8 cellular contexts compared by ENCODE assay signal in genomic region chr1:42681771-42682483, GRCh38. TPM values are rescaled to one million over a fixed set of nuclear protein-coding genes. Genes with fewer than 3 reads are reported as not detected.
DNase-seq lines count a peak whose midpoint lies in the region; ATAC-seq and TF ChIP-seq lines count a peak whose summit lies in the region.

TSS of gene YBX1 (plus strand) at chr1:42682418. CDS start at chr1:42682566, 148 bp downstream.

- CTCF ChIA-PET in activated B cell treated with CpG ODN at 0.5 μM for 24 hours (lab: Charles Lee): no interaction called here

- peaks cover 57% of the 10 kb centered on the region for H3K4me1 Mint-ChIP-seq in activated B cell treated with CpG ODN at 0.5 μM for 24 hours

- H3K4me1 ChIP-seq in spleen: peaks cover 40 to 60% (median 54%) of the 10 kb centered on the region in 6 donors

- TF ChIP-seq CTCF in activated B cell treated with CpG ODN at 0.5 μM for 24 hours (IDR thresholded peaks at IDR 0.05) (no peak), spleen (IDR thresholded peaks at IDR 0.05 in 8 of 11, conservative IDR thresholded peaks at IDR 0.05 in 3 of 11) (peak in 4 of 11 experiments; percentile 13 to 41 (median 20))

- WGBS in spleen, 5 donors: 0 to 1% (median 0%) methylated on average over 15 to 53 of the region's 53 CpGs

- H3K27me3 ChIP-seq in spleen (replicated peaks in 1 of 7): no peaks in the 10 kb centered on the region

- no peaks in the 10 kb centered on the region for H3K9me3 Mint-ChIP-seq in activated B cell treated with CpG ODN at 0.5 μM for 24 hours

- peaks cover 44% of the 10 kb centered on the region for H3K36me3 Mint-ChIP-seq in activated B cell treated with CpG ODN at 0.5 μM for 24 hours (ENCODE audit: low read depth)

- H3K27ac ChIP-seq in caudate nucleus (ENCODE audit: low read depth, low read length) (peak within 1 kb of the TSS; percentile 86), spleen (peak within 1 kb of the TSS; percentile 92 to 98 (median 97))

- H3K4me3 ChIP-seq in spleen: peak within 1 kb of the TSS; percentile 76 to 97 (median 92)

- ATAC-seq in HG03196 (IDR thresholded peaks at IDR 0.05; ENCODE audit: unreplicated experiment): peak; percentile 86
- peak; percentile 88 for ATAC-seq in activated B cell treated with CpG ODN at 0.5 μM for 24 hours (ENCODE audit: low read depth)

- no peaks in the 10 kb centered on the region for H3K27me3 Mint-ChIP-seq in activated B cell treated with CpG ODN at 0.5 μM for 24 hours

- intact Hi-C loops in activated B cell treated with CpG ODN at 0.5 μM for 24 hours (cut with micrococcal nuclease): loop anchor here (1.0 to 10.0 kb wide), 9 partner anchors 24 to 683 kb away; partner anchors contain the start of genes C1orf50, CCDC30, ELOVL1 and ERMAP
- intact Hi-C loops in spleen (cut with DNase I; ENCODE audit: low total_unique reads): loop anchor here (10.0 kb wide), 1 partner anchor 83 kb away; the partner anchor contains the start of genes C1orf50 and P3H1

- no peaks in the 10 kb centered on the region for H3K9me3 ChIP-seq in spleen

- peak within 1 kb of the TSS; percentile 97 for H3K27ac Mint-ChIP-seq in activated B cell treated with CpG ODN at 0.5 μM for 24 hours

- peak within 1 kb of the TSS; percentile 97 for H3K4me3 Mint-ChIP-seq in activated B cell treated with CpG ODN at 0.5 μM for 24 hours

- POLR2A ChIA-PET in activated B cell treated with CpG ODN at 0.5 μM for 24 hours (lab: Charles Lee): interaction anchor here (0.5 to 4.8 kb wide), 29 partner anchors 9 to 1312 kb away, joined by 3 to 82 read pairs (median 5); partner anchors contain the start of genes C1orf50, CCDC30, CFAP57 and EBNA1BP2

- DNase-seq in AG08395 (ENCODE audit: low spot score) (peak; percentile 100), NCI-H345 (lab: John Stamatoyannopoulos, UW) (peak; percentile 98), activated B cell treated with CpG ODN at 0.5 μM for 24 hours (peak; percentile 88), caudate nucleus (lab: John Stamatoyannopoulos, UW) (peak; percentile 74 to 99 (median 95)), inferior parietal cortex (ENCODE audit: extremely low spot score) (peak; percentile 99), spleen (peak; percentile 97)

- TF ChIP-seq POLR2A in GM18951 (IDR thresholded peaks at IDR 0.05; ENCODE audit: extremely low read depth, insufficient read depth, insufficient read length) (peak; percentile 81), spleen (IDR thresholded peaks at IDR 0.05) (peak; percentile 12 to 81 (median 73))

- in situ Hi-C loops in GM18951 (cut with MboI; ENCODE audit: low sequenced_read_pairs, unreplicated experiment): no loop called here

- peaks cover 0 to 19% (median 0%) of the 10 kb centered on the region in 6 donors for H3K36me3 ChIP-seq in spleen

RNA-seq across cellular contexts. Expression of gene YBX1, which starts in this region (rescaled TPM):
- 609 and 693 TPM in 2 replicates for total RNA-seq in activated B cell treated with CpG ODN at 0.5 μM for 24 hours
- total RNA-seq in spleen: 100 to 1,000 TPM; 361 to 451 (median 396) TPM
- polyA plus RNA-seq in spleen: 100 to 1,000 TPM; 479 to 684 (median 620) TPM

Comparison
In these comparisons a context has a peak if more than half of its experiments do, and no peak if none do; other contexts are left out.
1. Peak in every context shown above with its lines: DNase-seq, ATAC-seq, H3K4me3 ChIP-seq and H3K27ac ChIP-seq.